In the genomic region with DNA sequence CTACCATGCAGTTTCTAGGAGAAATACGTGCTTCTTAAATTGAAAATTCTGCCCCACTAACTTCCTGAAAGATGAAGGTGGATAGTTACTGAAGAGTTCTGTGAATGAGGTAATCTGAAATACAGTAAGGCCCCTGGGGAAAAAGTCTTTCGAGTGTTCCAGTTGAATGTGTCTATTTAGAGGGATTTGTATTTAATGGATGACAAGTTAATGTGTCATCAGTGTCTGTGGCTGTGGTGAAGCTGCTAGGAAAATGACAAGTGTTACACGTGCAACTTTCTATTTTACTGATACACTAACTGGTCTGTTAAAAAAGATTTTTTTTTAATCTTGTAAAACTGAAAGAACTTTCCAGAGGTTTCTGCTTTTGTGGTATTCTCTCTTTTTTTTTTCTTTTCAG, we compare ENCODE assay signal across 9 cellular contexts.
DNase-seq lines count a peak whose midpoint lies in the region; ATAC-seq and TF ChIP-seq lines count a peak whose summit lies in the region.
"Had no signal": no experiment of that assay in that cellular context is flagged by ENCODE, and none has a peak within 500 bp of the region (broad histone marks: within the 10 kb centered on the region; RNA-seq: fewer than 3 reads in every experiment).

No MANE protein-coding gene starts in this region.

- H3K4me3 ChIP-seq in BE2C (ENCODE audit: low read depth, low read length), result no peak overlapping the region

- no peaks in the 10 kb centered on the region for H3K27me3 ChIP-seq in BE2C

- peak; percentile 79 for ATAC-seq in GM21447 (IDR thresholded peaks at IDR 0.05; ENCODE audit: unreplicated experiment)
- peak; percentile 80 for ATAC-seq in HG03460 (IDR thresholded peaks at IDR 0.05; ENCODE audit: unreplicated experiment)
- ATAC-seq in T-helper 17 cell, result no peak

- peak overlapping the region in 3 of 5 experiments; percentile 12 to 55 (median 42) for H3K27ac Mint-ChIP-seq in brain
- H3K27ac Mint-ChIP-seq in T-helper 17 cell, result no peak overlapping the region
- H3K27ac Mint-ChIP-seq in activated naive CD4-positive, alpha-beta T cell treated with anti-CD3 and anti-CD28 coated beads, Interleukin-2, amount 10 ng/mL, durations not matched to agents 7 days and 5 days, result no peak overlapping the region

- peaks cover 11% of the 10 kb centered on the region for H3K36me3 Mint-ChIP-seq in brain
- no peaks in the 10 kb centered on the region for H3K36me3 Mint-ChIP-seq in T-helper 17 cell (ENCODE audit: low read depth)
- no peaks in the 10 kb centered on the region for H3K36me3 Mint-ChIP-seq in activated naive CD4-positive, alpha-beta T cell treated with anti-CD3 and anti-CD28 coated beads, Interleukin-2, amount 10 ng/mL, durations not matched to agents 7 days and 5 days

- H3K4me1 ChIP-seq in BE2C, result no peaks in the 10 kb centered on the region

- DNase-seq in EL, result peak; percentile 49
- DNase-seq in GF-D8 (lab: John Stamatoyannopoulos, UW), result no peak
- DNase-seq in T-helper 17 cell, result no peak
- DNase-seq in activated naive CD4-positive, alpha-beta T cell treated with anti-CD3 and anti-CD28 coated beads, Interleukin-2, amount 10 ng/mL, durations not matched to agents 7 days and 5 days, result no peak
- DNase-seq in BE2C, result no peak
- DNase-seq: SHP77 had no signal

- H3K27me3 Mint-ChIP-seq in brain, result no peaks in the 10 kb centered on the region
- peaks cover 16% of the 10 kb centered on the region for H3K27me3 Mint-ChIP-seq in T-helper 17 cell
- H3K27me3 Mint-ChIP-seq in activated naive CD4-positive, alpha-beta T cell treated with anti-CD3 and anti-CD28 coated beads, Interleukin-2, amount 10 ng/mL, durations not matched to agents 7 days and 5 days, result no peaks in the 10 kb centered on the region

- H3K9me3 ChIP-seq in T-helper 17 cell (ENCODE audit: control insufficient read depth, low read length, poor library complexity, severe bottlenecking), result no peaks in the 10 kb centered on the region
- no peaks in the 10 kb centered on the region for H3K9me3 ChIP-seq in BE2C

- peaks cover 0 to 8% (median 0%) of the 10 kb centered on the region in 5 experiments for H3K9me3 Mint-ChIP-seq in brain
- H3K9me3 Mint-ChIP-seq in activated naive CD4-positive, alpha-beta T cell treated with anti-CD3 and anti-CD28 coated beads, Interleukin-2, amount 10 ng/mL, durations not matched to agents 7 days and 5 days, result no peaks in the 10 kb centered on the region

- H3K36me3 ChIP-seq in BE2C, result no peaks in the 10 kb centered on the region

- H3K4me3 Mint-ChIP-seq in brain (no peak overlapping the region), T-helper 17 cell (no peak overlapping the region)
- H3K4me3 Mint-ChIP-seq in activated naive CD4-positive, alpha-beta T cell treated with anti-CD3 and anti-CD28 coated beads, Interleukin-2, amount 10 ng/mL, durations not matched to agents 7 days and 5 days, result no peak overlapping the region

- CTCF ChIA-PET in activated naive CD4-positive, alpha-beta T cell treated with anti-CD3 and anti-CD28 coated beads, Interleukin-2, amount 10 ng/mL, durations not matched to agents 7 days and 5 days (lab: Charles Lee), result no interaction called here

- TF ChIP-seq CTCF in brain (conservative IDR thresholded peaks at IDR 0.05), result no peak
- no peak for TF ChIP-seq CTCF in BE2C (IDR thresholded peaks at IDR 0.05; ENCODE audit: low read depth, low read length)

- H3K4me1 Mint-ChIP-seq in brain (peaks cover 38% of the 10 kb centered on the region), T-helper 17 cell (no peaks in the 10 kb centered on the region)
- H3K4me1 Mint-ChIP-seq in activated naive CD4-positive, alpha-beta T cell treated with anti-CD3 and anti-CD28 coated beads, Interleukin-2, amount 10 ng/mL, durations not matched to agents 7 days and 5 days, result peaks cover 3% of the 10 kb centered on the region

Comparison
In these comparisons a context has a peak if more than half of its experiments do, and no peak if none do; other contexts are left out.
1. H3K27ac Mint-ChIP-seq: peak in brain (3 of 5); none in T-helper 17 cell (single experiment) and activated naive CD4-positive, alpha-beta T cell treated with anti-CD3 and anti-CD28 coated beads, Interleukin-2, amount 10 ng/mL, durations not matched to agents 7 days and 5 days (single experiment).